In genomic region chr19:7199613-7200533, GRCh38 we compare ENCODE assay signal across 1 cellular context.
TF ChIP-seq lines count a peak whose summit lies in the region.

No MANE protein-coding gene starts in this region.

TF ChIP-seq in HepG2, 621 proteins besides CTCF, POLR2A, EP300 and RAD21 (continued from another document and continues in another):
- 0 out of 2 replicates have a peak, but pooled peaks have one; percentile 63 for TF ChIP-seq ZNF646 (CRISPR knock-in tag; IDR thresholded peaks at IDR 0.05)
- peak; percentile 88 for TF ChIP-seq GZF1 (CRISPR knock-in tag; IDR thresholded peaks at IDR 0.05)
- TF ChIP-seq GATA4 (IDR thresholded peaks at IDR 0.05; ENCODE audit: borderline replicate concordance, low read depth): no peak
- TF ChIP-seq, protein P1, sequence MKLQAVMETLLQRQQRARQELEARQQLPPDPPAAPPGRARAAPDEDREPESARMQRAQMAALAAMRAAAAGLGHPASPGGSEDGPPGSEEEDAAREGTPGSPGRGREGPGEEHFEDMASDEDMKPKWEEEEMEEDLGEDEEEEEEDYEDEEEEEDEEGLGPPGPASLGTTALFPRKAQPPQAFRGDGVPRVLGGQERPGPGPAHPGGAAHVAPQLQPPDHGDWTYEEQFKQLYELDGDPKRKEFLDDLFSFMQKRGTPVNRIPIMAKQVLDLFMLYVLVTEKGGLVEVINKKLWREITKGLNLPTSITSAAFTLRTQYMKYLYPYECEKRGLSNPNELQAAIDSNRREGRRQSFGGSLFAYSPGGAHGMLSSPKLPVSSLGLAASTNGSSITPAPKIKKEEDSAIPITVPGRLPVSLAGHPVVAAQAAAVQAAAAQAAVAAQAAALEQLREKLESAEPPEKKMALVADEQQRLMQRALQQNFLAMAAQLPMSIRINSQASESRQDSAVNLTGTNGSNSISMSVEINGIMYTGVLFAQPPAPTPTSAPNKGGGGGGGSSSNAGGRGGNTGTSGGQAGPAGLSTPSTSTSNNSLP (IDR thresholded peaks at IDR 0.05; ENCODE audit: low read depth, low read length): peak; percentile 82
- TF ChIP-seq, protein P2, sequence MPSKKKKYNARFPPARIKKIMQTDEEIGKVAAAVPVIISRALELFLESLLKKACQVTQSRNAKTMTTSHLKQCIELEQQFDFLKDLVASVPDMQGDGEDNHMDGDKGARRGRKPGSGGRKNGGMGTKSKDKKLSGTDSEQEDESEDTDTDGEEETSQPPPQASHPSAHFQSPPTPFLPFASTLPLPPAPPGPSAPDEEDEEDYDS (CRISPR knock-in tag; IDR thresholded peaks at IDR 0.05): 0 out of 2 replicates have a peak, but pooled peaks have one; percentile 12
- 0 out of 2 replicates have a peak, but pooled peaks have one; percentile 50 for TF ChIP-seq NAIF1 (CRISPR knock-in tag; IDR thresholded peaks at IDR 0.05; ENCODE audit: borderline replicate concordance)
- TF ChIP-seq BRD4 (CRISPR knock-in tag; IDR thresholded peaks at IDR 0.05): no peak
- 0 out of 2 replicates have a peak, but pooled peaks have one; percentile 20 for TF ChIP-seq NR2F6 (IDR thresholded peaks at IDR 0.05)
- TF ChIP-seq NR2F6 (CRISPR knock-in tag; IDR thresholded peaks at IDR 0.05): 0 out of 2 replicates have a peak, but pooled peaks have one; percentile 31
- 0 out of 2 replicates have a peak, but pooled peaks have one; percentile 23 for TF ChIP-seq PHF21A (CRISPR knock-in tag; IDR thresholded peaks at IDR 0.05)
- no peak for TF ChIP-seq ZBTB44 (CRISPR knock-in tag; IDR thresholded peaks at IDR 0.05)
- TF ChIP-seq MXI1 (IDR thresholded peaks at IDR 0.05; ENCODE audit: borderline replicate concordance, low read depth, low read length): no peak; the same call in 2 of the 3 replicates
- peak; percentile 51; the same call in 1 of the 2 replicates for TF ChIP-seq KDM3A (CRISPR knock-in tag; IDR thresholded peaks at IDR 0.05; ENCODE audit: low read depth)
- no peak for TF ChIP-seq ZNF775 (CRISPR knock-in tag; IDR thresholded peaks at IDR 0.05; ENCODE audit: borderline replicate concordance)
- no peak for TF ChIP-seq ZNF747 (CRISPR knock-in tag; IDR thresholded peaks at IDR 0.05; ENCODE audit: borderline replicate concordance)
- TF ChIP-seq NFKB2 (CRISPR knock-in tag; IDR thresholded peaks at IDR 0.05; ENCODE audit: borderline replicate concordance): no peak
- TF ChIP-seq ZNF574 (CRISPR knock-in tag; IDR thresholded peaks at IDR 0.05): 0 out of 2 replicates have a peak, but pooled peaks have one; percentile 26
- TF ChIP-seq CHD4 (IDR thresholded peaks at IDR 0.05; ENCODE audit: borderline replicate concordance, low read length): peak; percentile 66; the same call in 1 of the 2 replicates
- TF ChIP-seq ZNF609 (CRISPR knock-in tag; IDR thresholded peaks at IDR 0.05; ENCODE audit: borderline replicate concordance): peak; percentile 63; the same call in 1 of the 2 replicates
- no peak for TF ChIP-seq ZFP36 (IDR thresholded peaks at IDR 0.05; ENCODE audit: borderline replicate concordance, low read depth, low read length, partially characterized antibody)
- TF ChIP-seq SALL1 (CRISPR knock-in tag; IDR thresholded peaks at IDR 0.05): peak; percentile 56; the same call in 1 of the 2 replicates
- TF ChIP-seq GATAD2A (CRISPR knock-in tag; IDR thresholded peaks at IDR 0.05): peak; percentile 86
- TF ChIP-seq HNRNPUL1 (IDR thresholded peaks at IDR 0.05; ENCODE audit: low read depth, low read length): no peak
- no peak for TF ChIP-seq FOXK2 (IDR thresholded peaks at IDR 0.05)
- TF ChIP-seq FOXK1 (CRISPR knock-in tag; IDR thresholded peaks at IDR 0.05; ENCODE audit: borderline replicate concordance, low read depth): peak; percentile 9; the same call in 1 of the 2 replicates
- no peak for TF ChIP-seq ZNF784 (CRISPR knock-in tag; IDR thresholded peaks at IDR 0.05; ENCODE audit: borderline replicate concordance)
- TF ChIP-seq ZNF737 (CRISPR knock-in tag; IDR thresholded peaks at IDR 0.05; ENCODE audit: borderline replicate concordance): no peak
- TF ChIP-seq MLLT10 (CRISPR knock-in tag; IDR thresholded peaks at IDR 0.05): no peak
- peak; percentile 51; the same call in 1 of the 2 replicates for TF ChIP-seq ZNF614 (CRISPR knock-in tag; IDR thresholded peaks at IDR 0.05; ENCODE audit: borderline replicate concordance)
- TF ChIP-seq ZMYM3 (CRISPR knock-in tag; IDR thresholded peaks at IDR 0.05): peak; percentile 1; the same call in 1 of the 2 replicates
- no peak for TF ChIP-seq SAFB2 (CRISPR knock-in tag; IDR thresholded peaks at IDR 0.05; ENCODE audit: borderline replicate concordance, low read depth)
- TF ChIP-seq PHF20 (CRISPR knock-in tag; IDR thresholded peaks at IDR 0.05): no peak
- TF ChIP-seq PPARG (CRISPR knock-in tag; conservative IDR thresholded peaks at IDR 0.05): peak; percentile 44; the same call in 1 of the 2 replicates
- no peak for TF ChIP-seq ZNF207 (IDR thresholded peaks at IDR 0.05; ENCODE audit: borderline replicate concordance)
- TF ChIP-seq ZNF598 (CRISPR knock-in tag; IDR thresholded peaks at IDR 0.05; ENCODE audit: borderline replicate concordance): no peak
- TF ChIP-seq ELF3 (CRISPR knock-in tag; IDR thresholded peaks at IDR 0.05): peak; percentile 63
- TF ChIP-seq ZNF264 (CRISPR knock-in tag; IDR thresholded peaks at IDR 0.05): 0 out of 2 replicates have a peak, but pooled peaks have one; percentile 63
- no peak for TF ChIP-seq USF2 (IDR thresholded peaks at IDR 0.05; ENCODE audit: low read depth, low read length)
- no peak for TF ChIP-seq USF2 (CRISPR knock-in tag; IDR thresholded peaks at IDR 0.05; ENCODE audit: borderline replicate concordance)
- TF ChIP-seq NCOR1 (IDR thresholded peaks at IDR 0.05; ENCODE audit: borderline replicate concordance, low read length): peak; percentile 83
